In the genomic region with DNA sequence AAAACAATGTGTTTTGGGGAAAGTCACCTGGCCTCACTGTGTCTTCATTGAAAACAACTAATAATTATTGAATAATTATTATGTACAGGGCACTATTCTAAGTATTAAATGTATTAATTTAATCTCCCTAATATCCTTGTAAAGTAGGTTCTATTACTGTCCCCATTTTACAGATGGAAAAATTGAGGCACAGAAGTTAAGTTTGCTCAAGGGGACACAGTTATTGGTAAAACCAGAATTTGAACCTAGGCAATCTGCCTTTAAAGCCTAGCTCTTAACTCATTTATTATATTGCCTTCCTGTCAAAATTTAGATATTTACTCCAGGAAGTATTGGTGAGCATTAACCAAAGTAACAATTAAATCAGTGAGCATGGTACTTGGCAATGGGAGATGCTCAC, we compare ENCODE assay signal across 6 cellular contexts.
"Had no signal": no experiment of that assay in that cellular context is flagged by ENCODE, and none has a peak within 500 bp of the region (broad histone marks: within the 10 kb centered on the region; RNA-seq: fewer than 3 reads in every experiment).

No MANE protein-coding gene starts in this region.

- FAIRE-seq: HTR-8/SVneo had no signal

- DNase-seq: IMR-90, KBM-7, KG1 had no signal

- H3K4me2 ChIP-seq: KMS-11 had no signal

- H3K9ac ChIP-seq: KMS-11 had no signal

- H3K27ac ChIP-seq: HL-60, KMS-11 had no signal
